Comparison of ENCODE assay signal across 9 cellular contexts in genomic region chr6:41917528-41917927, GRCh38. TPM values are rescaled to one million over a fixed set of nuclear protein-coding genes. Genes with fewer than 3 reads are reported as not detected.
DNase-seq lines count a peak whose midpoint lies in the region; ATAC-seq lines count a peak whose summit lies in the region.
"Had no signal": no experiment of that assay in that cellular context is flagged by ENCODE, and none has a peak within 500 bp of the region (broad histone marks: within the 10 kb centered on the region; RNA-seq: fewer than 3 reads in every experiment).

No MANE protein-coding gene starts in this region.

- ATAC-seq in HG03442 (IDR thresholded peaks at IDR 0.05; ENCODE audit: unreplicated experiment) = no peak
- ATAC-seq: left lobe of liver had no signal

- DNase-seq in A172 (ENCODE audit: low spot score) (peak; percentile 94), GM03348 (ENCODE audit: low spot score) (peak; percentile 90), SW 1271 (lab: John Stamatoyannopoulos, UW) (peak; percentile 79 to 95), fibroblast of peridontal ligament (ENCODE audit: extremely low read depth) (peak; percentile 95), NCI-H82 treated with DMSO at 0.1 percent for 48 hours (lab: John Stamatoyannopoulos, UW; ENCODE audit: unreplicated experiment) (no peak), posterior cingulate gyrus (no peak), Ammon's horn (ENCODE audit: low spot score) (no peak)

- intact Hi-C loops in posterior cingulate gyrus (cut with DNase I) = no loop called here

RNA-seq across cellular contexts. Expression of gene MED20, which starts 3.4 kb away (rescaled TPM):
- 31.1 and 32.0 TPM in 2 replicates for total RNA-seq in A172 (2014; rRNA removed; shearing (Covaris generic))

RNA-seq across cellular contexts. Expression of gene BYSL, which starts 3.8 kb away (rescaled TPM):
- total RNA-seq in A172 (2014; rRNA removed; shearing (Covaris generic)) = 14.1 and 17.5 TPM in 2 replicates

RNA-seq across cellular contexts. Expression of gene USP49, which starts 22.4 kb away (rescaled TPM):
- 0.74 and 1.1 TPM in 2 replicates for total RNA-seq in A172 (2014; rRNA removed; shearing (Covaris generic))

RNA-seq across cellular contexts. Expression of gene CCND3, which starts 24.1 kb away (rescaled TPM):
- total RNA-seq in A172 (2014; rRNA removed; shearing (Covaris generic)) = 46.6 and 51.7 TPM in 2 replicates

Comparison
In these comparisons a context has a peak if more than half of its experiments do, and no peak if none do; other contexts are left out.
1. DNase-seq: peak in A172 (single experiment), GM03348 (single experiment), SW 1271 (2 of 2) and fibroblast of peridontal ligament (single experiment); none in NCI-H82 treated with DMSO at 0.1 percent for 48 hours (single experiment), posterior cingulate gyrus (0 of 10) and Ammon's horn (single experiment).